In the genomic region with DNA sequence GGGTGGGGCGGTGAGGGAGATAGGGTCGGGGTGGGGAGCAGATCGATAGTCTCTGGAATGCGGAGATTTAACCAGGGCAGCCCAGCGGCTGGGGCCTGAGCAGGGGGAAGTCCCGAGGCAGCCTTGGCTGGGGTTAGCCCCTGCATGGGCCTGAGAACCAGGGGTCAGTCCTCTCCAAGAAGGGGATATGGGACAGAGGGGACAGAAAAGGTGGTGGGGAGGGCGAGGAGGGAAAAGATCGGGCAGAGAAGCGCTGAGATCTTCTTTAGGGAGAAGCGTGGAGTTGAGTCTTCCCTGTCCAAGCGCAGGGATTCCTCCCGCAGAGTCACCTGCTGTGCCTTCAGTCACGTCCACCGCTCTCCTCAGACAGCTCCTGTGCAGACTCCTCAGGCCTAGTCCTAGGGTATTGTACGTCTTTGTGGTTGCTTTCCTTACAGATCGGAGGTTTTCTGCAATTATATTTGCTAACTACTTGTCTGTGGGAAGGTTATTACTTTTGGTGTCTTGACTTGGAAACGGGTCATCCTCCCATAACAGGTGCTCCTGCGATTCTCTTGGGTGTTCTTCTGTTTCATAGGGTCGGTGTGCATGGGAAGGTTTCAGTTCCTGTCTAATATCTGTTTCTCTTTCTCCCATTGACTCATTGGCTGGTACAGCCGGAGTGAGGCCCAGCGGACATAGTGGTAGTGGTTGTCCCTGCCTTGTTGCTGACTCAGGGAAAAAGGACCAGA, we compare ENCODE assay signal across 8 cellular contexts. TPM values are rescaled to one million over a fixed set of nuclear protein-coding genes. Genes with fewer than 3 reads are reported as not detected.
DNase-seq lines count a peak whose midpoint lies in the region; ATAC-seq and TF ChIP-seq lines count a peak whose summit lies in the region.
"Had no signal": no experiment of that assay in that cellular context is flagged by ENCODE, and none has a peak within 500 bp of the region (broad histone marks: within the 10 kb centered on the region; RNA-seq: fewer than 3 reads in every experiment).

No MANE protein-coding gene starts in this region.

- peaks cover 14% of the 10 kb centered on the region for H3K4me1 ChIP-seq in lower lobe of right lung

- in situ Hi-C loops in GM18951 (cut with MboI; ENCODE audit: low sequenced_read_pairs, unreplicated experiment): no loop called here

- peak overlapping the region; percentile 56 for H3K4me3 ChIP-seq in lower lobe of right lung
- H3K4me3 ChIP-seq: SK-N-MC had no signal

- TF ChIP-seq POLR2A in GM18951 (IDR thresholded peaks at IDR 0.05; ENCODE audit: extremely low read depth, insufficient read depth, insufficient read length): peak; percentile 43

- peak; percentile 72 for ATAC-seq in HG02642 (IDR thresholded peaks at IDR 0.05; ENCODE audit: poor library complexity, unreplicated experiment)
- ATAC-seq in lower lobe of right lung: peak; percentile 35 to 36

- no peaks in the 10 kb centered on the region for H3K9me3 ChIP-seq in lower lobe of right lung

- DNase-seq in RPMI8226 (peak; percentile 93), lower lobe of right lung (no peak), NCI-H187 treated with DMSO at 0.1 percent for 48 hours (lab: John Stamatoyannopoulos, UW) (no peak), NCI-H748 (lab: John Stamatoyannopoulos, UW; ENCODE audit: unreplicated experiment) (no peak), kidney tubule cell (ENCODE audit: low spot score) (no peak)

- H3K36me3 ChIP-seq in lower lobe of right lung: no peaks in the 10 kb centered on the region

- intact Hi-C loops in lower lobe of right lung (cut with DNase I): no loop called here

- H3K27ac ChIP-seq in lower lobe of right lung: peak overlapping the region; percentile 73
- H3K27ac ChIP-seq: SK-N-MC had no signal

- no peak for TF ChIP-seq CTCF in lower lobe of right lung (IDR thresholded peaks at IDR 0.05)

- peaks cover 30% of the 10 kb centered on the region for H3K27me3 ChIP-seq in lower lobe of right lung (ENCODE audit: low read depth)

RNA-seq across cellular contexts. Expression of a gene that starts 1.0 kb away (rescaled TPM):
- 27.8 TPM for total RNA-seq in lower lobe of right lung

RNA-seq across cellular contexts. Expression of a gene that starts 35.5 kb away (rescaled TPM):
- 58.2 TPM for total RNA-seq in lower lobe of right lung
